21 cellular contexts compared by ENCODE assay signal in genomic region chr5:66362021-66362420, GRCh38.
"Had no signal": no experiment of that assay in that cellular context is flagged by ENCODE, and none has a peak within 500 bp of the region (broad histone marks: within the 10 kb centered on the region; RNA-seq: fewer than 3 reads in every experiment).

No MANE protein-coding gene starts in this region.

- H3K27ac Mint-ChIP-seq: activated CD4-positive, alpha-beta T cell treated with anti-CD3 and anti-CD28 coated beads, Interleukin-2, amount 10 ng/mL, durations not matched to agents 7 days and 5 days; activated CD8-positive, alpha-beta T cell treated with anti-CD3 and anti-CD28 coated beads, Interleukin-2, amount 10 ng/mL, durations not matched to agents 7 days and 5 days; activated naive CD8-positive, alpha-beta T cell treated with anti-CD3 and anti-CD28 coated beads, Interleukin-2, amount 50 U/mL, for 24 hours; activated T-helper 1 cell treated with anti-CD3 and anti-CD28 coated beads, Interleukin-12 subunit alpha, Interleukin-12 subunit beta, Interleukin-2, Interleukin-4 antibody, amounts not matched to agents 30 ng/mL and 10 ng/mL and 1 ng/mL, durations not matched to agents 14 hours and 24 hours and 36 hours; natural killer cell treated with Interleukin-12 subunit alpha and Interleukin-12 subunit beta and Interleukin-15 and Interleukin-18, amount 100 ng/mL, for 72 hours; T-cell; T-helper 2 cell treated with Interferon-gamma antibody and Interleukin-4, amounts not matched to agents 5 μg/mL and 100 μg/mL, for 36 hours had no signal

- H3K36me3 ChIP-seq: upper lobe of right lung, WERI-Rb-1 had no signal

- H3K4me1 Mint-ChIP-seq: activated CD4-positive, alpha-beta T cell treated with anti-CD3 and anti-CD28 coated beads, Interleukin-2, amount 10 ng/mL, durations not matched to agents 7 days and 5 days; activated naive CD8-positive, alpha-beta T cell treated with anti-CD3 and anti-CD28 coated beads, Interleukin-2, amount 50 U/mL, for 24 hours; T-cell had no signal

- H3K36me3 Mint-ChIP-seq: natural killer cell treated with Interleukin-12 subunit alpha and Interleukin-12 subunit beta and Interleukin-15 and Interleukin-18, amount 100 ng/mL, for 72 hours; T-cell had no signal

- ATAC-seq: activated CD8-positive, alpha-beta T cell treated with anti-CD3 and anti-CD28 coated beads, Interleukin-2, amount 10 ng/mL, durations not matched to agents 7 days and 5 days; activated naive CD8-positive, alpha-beta T cell treated with anti-CD3 and anti-CD28 coated beads, Interleukin-2, amount 50 U/mL, for 24 hours; natural killer cell treated with Interleukin-12 subunit alpha and Interleukin-12 subunit beta and Interleukin-15 and Interleukin-18, amount 100 ng/mL, for 72 hours; stimulated activated naive CD8-positive, alpha-beta T cell treated with anti-CD3 and anti-CD28 coated beads, Interleukin-15, Interleukin-2, amounts not matched to agents 100 U/mL and 50 U/mL, for 24 hours; T-cell; upper lobe of right lung had no signal

- H3K9me3 Mint-ChIP-seq: activated CD4-positive, alpha-beta T cell treated with anti-CD3 and anti-CD28 coated beads, Interleukin-2, amount 10 ng/mL, durations not matched to agents 7 days and 5 days; activated naive CD8-positive, alpha-beta T cell treated with anti-CD3 and anti-CD28 coated beads, Interleukin-2, amount 50 U/mL, for 24 hours; activated T-helper 1 cell treated with anti-CD3 and anti-CD28 coated beads, Interleukin-12 subunit alpha, Interleukin-12 subunit beta, Interleukin-2, Interleukin-4 antibody, amounts not matched to agents 30 ng/mL and 10 ng/mL and 1 ng/mL, durations not matched to agents 14 hours and 24 hours and 36 hours; natural killer cell treated with Interleukin-12 subunit alpha and Interleukin-12 subunit beta and Interleukin-15 and Interleukin-18, amount 100 ng/mL, for 72 hours; T-cell; T-helper 2 cell treated with Interferon-gamma antibody and Interleukin-4, amounts not matched to agents 5 μg/mL and 100 μg/mL, for 36 hours had no signal

- H3K4me3 ChIP-seq: upper lobe of right lung had no signal

- H3K4me1 ChIP-seq: upper lobe of right lung had no signal

- H3K9me3 ChIP-seq: upper lobe of right lung had no signal

- H3K4me3 Mint-ChIP-seq: activated CD4-positive, alpha-beta T cell treated with anti-CD3 and anti-CD28 coated beads, Interleukin-2, amount 10 ng/mL, durations not matched to agents 7 days and 5 days; activated CD8-positive, alpha-beta T cell treated with anti-CD3 and anti-CD28 coated beads, Interleukin-2, amount 10 ng/mL, durations not matched to agents 7 days and 5 days; activated naive CD8-positive, alpha-beta T cell treated with anti-CD3 and anti-CD28 coated beads, Interleukin-2, amount 50 U/mL, for 24 hours; activated T-helper 1 cell treated with anti-CD3 and anti-CD28 coated beads, Interleukin-12 subunit alpha, Interleukin-12 subunit beta, Interleukin-2, Interleukin-4 antibody, amounts not matched to agents 30 ng/mL and 10 ng/mL and 1 ng/mL, durations not matched to agents 14 hours and 24 hours and 36 hours; natural killer cell treated with Interleukin-12 subunit alpha and Interleukin-12 subunit beta and Interleukin-15 and Interleukin-18, amount 100 ng/mL, for 72 hours; T-cell; T-helper 2 cell treated with Interferon-gamma antibody and Interleukin-4, amounts not matched to agents 5 μg/mL and 100 μg/mL, for 36 hours had no signal

- H3K27ac ChIP-seq: upper lobe of right lung, WERI-Rb-1 had no signal

- DNase-seq: activated CD4-positive, alpha-beta T cell treated with anti-CD3 and anti-CD28 coated beads, Interleukin-2, amount 10 ng/mL, durations not matched to agents 7 days and 5 days; activated CD4-positive, CD25-positive, alpha-beta regulatory T cell treated with anti-CD3 and anti-CD28 coated beads, Interleukin-2, amount 50 U/mL, for 72 hours; activated CD8-positive, alpha-beta T cell treated with anti-CD3 and anti-CD28 coated beads, Interleukin-2, amount 10 ng/mL, durations not matched to agents 7 days and 5 days; activated gamma-delta T cell; activated naive CD4-positive, alpha-beta T cell treated with anti-CD3 and anti-CD28 coated beads, Interleukin-2, amount 50 U/mL, for 16 hours; activated naive CD8-positive, alpha-beta T cell treated with anti-CD3 and anti-CD28 coated beads, Interleukin-2, amount 50 U/mL, for 24 hours; cortex of kidney; erythroblast; foreskin fibroblast; kidney; occipital lobe; posterior cingulate gyrus; retina; stimulated activated CD4-positive, alpha-beta T cell treated with anti-CD3 and anti-CD28 coated beads, Interleukin-4, amount 100 ng/mL, for 4 hours; stimulated activated naive CD8-positive, alpha-beta T cell treated with anti-CD3 and anti-CD28 coated beads, Interleukin-15, Interleukin-2, amounts not matched to agents 100 U/mL and 50 U/mL, for 24 hours; T-cell; upper lobe of right lung; WERI-Rb-1 had no signal

- H3K27me3 ChIP-seq: upper lobe of right lung had no signal
